Comparison of ENCODE assay signal across 11 cellular contexts in genomic region chr6:34242252-34243130, GRCh38. TPM values are rescaled to one million over a fixed set of nuclear protein-coding genes. Genes with fewer than 3 reads are reported as not detected.
DNase-seq lines count a peak whose midpoint lies in the region; ATAC-seq and TF ChIP-seq lines count a peak whose summit lies in the region.
"Had no signal": no experiment of that assay in that cellular context is flagged by ENCODE, and none has a peak within 500 bp of the region (broad histone marks: within the 10 kb centered on the region; RNA-seq: fewer than 3 reads in every experiment).

No MANE protein-coding gene starts in this region.

- no TSS peak for BruUV-seq in IMR-90 (replicated peaks; lab: Mats Ljungman, UMichigan)

- CTCF ChIA-PET in IMR-90 (lab: Yijun Ruan, JAX): interaction anchor here (0.6 to 1.0 kb wide), 2 partner anchors 46 to 133 kb away, joined by 3 read pairs; no protein-coding TSS in a partner anchor

- peak overlapping the region; percentile 82 for H3K4ac ChIP-seq in IMR-90 (ENCODE audit: low read depth, low read length)

- H3K14ac ChIP-seq in IMR-90 (replicated peaks; ENCODE audit: low read depth, low read length): peak overlapping the region; percentile 92

- intact Hi-C loops in activated CD4-positive, alpha-beta T cell treated with anti-CD3 and anti-CD28 coated beads, Interleukin-2, amount 10 ng/mL, durations not matched to agents 24 days and 14 days (cut with micrococcal nuclease): loop anchor here (10.0 kb wide), 2 partner anchors 412 to 528 kb away; partner anchors contain the start of gene UQCC2
- intact Hi-C loops in IMR-90 (cut with micrococcal nuclease): no loop called here
- intact Hi-C loops in sciatic nerve (cut with DNase I): no loop called here

- H3K36me3 ChIP-seq in IMR-90 (ENCODE audit: control insufficient read depth, insufficient read depth, low read length): peaks cover 27% of the 10 kb centered on the region
- H3K36me3 ChIP-seq: uterus had no signal

- H3K9me3 Mint-ChIP-seq in activated CD4-positive, alpha-beta T cell treated with anti-CD3 and anti-CD28 coated beads, Interleukin-2, amount 10 ng/mL, durations not matched to agents 24 days and 14 days: no peaks in the 10 kb centered on the region
- peaks cover 0 to 4% (median 0%) of the 10 kb centered on the region in 5 experiments for H3K9me3 Mint-ChIP-seq in brain

- peak overlapping the region; percentile 94 for H3K23ac ChIP-seq in IMR-90 (ENCODE audit: low read depth, low read length)

- peak overlapping the region; percentile 99 for H2BK5ac ChIP-seq in IMR-90 (ENCODE audit: low read depth, low read length, poor library complexity, severe bottlenecking)

- H4K5ac ChIP-seq in IMR-90 (ENCODE audit: low read depth, low read length): peak overlapping the region; percentile 62

- H2BK20ac ChIP-seq in IMR-90 (ENCODE audit: low read depth, low read length): peak overlapping the region; percentile 95

- peaks cover 65% of the 10 kb centered on the region for H3K4me1 Mint-ChIP-seq in activated CD4-positive, alpha-beta T cell treated with anti-CD3 and anti-CD28 coated beads, Interleukin-2, amount 10 ng/mL, durations not matched to agents 24 days and 14 days
- H3K4me1 Mint-ChIP-seq in brain: peaks cover 63% of the 10 kb centered on the region

- no peak overlapping the region for H3K4me2 ChIP-seq in IMR-90 (ENCODE audit: low read depth, low read length)

- peak overlapping the region; percentile 92 for H2BK120ac ChIP-seq in IMR-90 (ENCODE audit: low read depth, low read length)

- peak overlapping the region; percentile 83 for H3K27ac Mint-ChIP-seq in activated CD4-positive, alpha-beta T cell treated with anti-CD3 and anti-CD28 coated beads, Interleukin-2, amount 10 ng/mL, durations not matched to agents 24 days and 14 days
- peak overlapping the region in 4 of 5 experiments; percentile 13 to 85 (median 48) for H3K27ac Mint-ChIP-seq in brain

- H3K36me3 Mint-ChIP-seq in activated CD4-positive, alpha-beta T cell treated with anti-CD3 and anti-CD28 coated beads, Interleukin-2, amount 10 ng/mL, durations not matched to agents 24 days and 14 days (ENCODE audit: low read depth): peaks cover 80% of the 10 kb centered on the region
- peaks cover 25% of the 10 kb centered on the region for H3K36me3 Mint-ChIP-seq in brain

- peak overlapping the region; percentile 5; the same call in 1 of the 2 replicates for H3K9ac ChIP-seq in IMR-90 (ENCODE audit: low read depth, low read length)

- peak overlapping the region; percentile 8; the same call in 1 of the 2 replicates for H3K18ac ChIP-seq in IMR-90 (ENCODE audit: low read depth, low read length)

- peaks cover 35% of the 10 kb centered on the region for H3K4me1 ChIP-seq in IMR-90 (ENCODE audit: control insufficient read depth, insufficient read depth, low read length)

- H2AK9ac ChIP-seq in IMR-90 (replicated peaks; ENCODE audit: low read depth, low read length, poor library complexity): peak overlapping the region; percentile 93

- no peaks in the 10 kb centered on the region for H3K27me3 ChIP-seq in IMR-90 (ENCODE audit: control insufficient read depth, insufficient read depth, low read length)
- H3K27me3 ChIP-seq: uterus had no signal

- H3K4me3 Mint-ChIP-seq in activated CD4-positive, alpha-beta T cell treated with anti-CD3 and anti-CD28 coated beads, Interleukin-2, amount 10 ng/mL, durations not matched to agents 24 days and 14 days: peak overlapping the region; percentile 71
- peak overlapping the region in 2 of 5 experiments; percentile 24 for H3K4me3 Mint-ChIP-seq in brain

- in situ Hi-C loops in IMR-90 (cut with MboI; ENCODE audit: low sequenced_read_pairs): loop anchor here (10.0 kb wide), 1 partner anchor 362 kb away; no protein-coding TSS in a partner anchor
- in situ Hi-C loops in KBM-7 (cut with MboI; ENCODE audit: low pct_unique_long_range_greater_than_20kb, low sequenced_read_pairs): loop anchor here (25.0 kb wide), 1 partner anchor 170 kb away; no protein-coding TSS in a partner anchor

- peaks cover 34% of the 10 kb centered on the region for H4K20me1 ChIP-seq in IMR-90 (ENCODE audit: insufficient read depth, low read length)

- POLR2A ChIA-PET in IMR-90 (lab: Charles Lee; ENCODE audit: unreplicated experiment): interaction anchor here (0.6 to 1.1 kb wide), 2 partner anchors 18 to 428 kb away, joined by 4 read pairs; no protein-coding TSS in a partner anchor

- peak overlapping the region; percentile 83 for H2BK15ac ChIP-seq in IMR-90 (ENCODE audit: low read depth, low read length)

- peak overlapping the region; percentile 97 for H4K8ac ChIP-seq in IMR-90 (ENCODE audit: low read depth in 2 of 2, low read length in 2 of 2)

- TF ChIP-seq RAD21 in IMR-90 (IDR thresholded peaks at IDR 0.05; ENCODE audit: low read length): no peak

- peak overlapping the region; percentile 64 for H2AFZ ChIP-seq in IMR-90 (replicated peaks; ENCODE audit: low read length, poor library complexity)

- no peak overlapping the region for H3K4me3 ChIP-seq in IMR-90 (ENCODE audit: insufficient read depth, low read depth, low read length)
- H3K4me3 ChIP-seq: uterus had no signal

- no CpG with 5 or more reads among the region's 7 CpGs for WGBS in IMR-90 (ENCODE audit: extremely low coverage in 2 of 2, insufficient read length in 1 of 2), 2 experiments

- no peaks in the 10 kb centered on the region for H3K9me3 ChIP-seq in IMR-90 (ENCODE audit: control insufficient read depth, insufficient read depth, low read length)
- H3K9me3 ChIP-seq: uterus had no signal

- no peak; the same call in 1 of the 2 replicates for ATAC-seq in IMR-90 (ENCODE audit: low read depth)
- no peak for ATAC-seq in sciatic nerve
- no peak for ATAC-seq in GM21576 (IDR thresholded peaks at IDR 0.05; ENCODE audit: unreplicated experiment)

- dilution Hi-C loops in IMR-90 (cut with HindIII; ENCODE audit: low sequenced_read_pairs, unreplicated experiment): no loop called here

- DNase-seq in activated CD4-positive, alpha-beta T cell treated with anti-CD3 and anti-CD28 coated beads, Interleukin-2, amount 10 ng/mL, durations not matched to agents 24 days and 14 days: peak; percentile 59
- no peak for DNase-seq in activated CD4-positive, alpha-beta T cell treated with anti-CD3 and anti-CD28 coated beads, Interleukin-2, amount 50 U/mL, for 1 hour
- DNase-seq in IMR-90 (peak; percentile 25), sciatic nerve (ENCODE audit: low spot score) (peak; percentile 53), KBM-7 (no peak), NCI-H1694 (lab: John Stamatoyannopoulos, UW) (no peak)
- DNase-seq: NCI-H2107; stimulated activated CD4-positive, alpha-beta T cell treated with anti-CD3 and anti-CD28 coated beads, Interleukin-2, amount 100 ng/mL, for 48 hours had no signal

- H4K91ac ChIP-seq in IMR-90 (ENCODE audit: insufficient read depth, low read depth, low read length): peak overlapping the region; percentile 96

- 0 out of 2 replicates have a peak overlapping the region, but pooled peaks have one; percentile 54 for H3K56ac ChIP-seq in IMR-90 (ENCODE audit: extremely low read depth, insufficient read depth, low read length)

- H3K9me1 ChIP-seq in IMR-90 (ENCODE audit: insufficient read depth, low read length): peaks cover 25% of the 10 kb centered on the region

- peak overlapping the region; percentile 92 for H3K27ac ChIP-seq in IMR-90 (ENCODE audit: insufficient read depth, low read length)

- H2AK5ac ChIP-seq in IMR-90 (ENCODE audit: low read depth, low read length): peak overlapping the region; percentile 99

- no peak; the same call in 1 of the 2 replicates for TF ChIP-seq POLR2A in IMR-90 (IDR thresholded peaks at IDR 0.05; ENCODE audit: low read depth, low read length)

- no peaks in the 10 kb centered on the region for H3K27me3 Mint-ChIP-seq in activated CD4-positive, alpha-beta T cell treated with anti-CD3 and anti-CD28 coated beads, Interleukin-2, amount 10 ng/mL, durations not matched to agents 24 days and 14 days
- H3K27me3 Mint-ChIP-seq in brain: peaks cover 6% of the 10 kb centered on the region

- TF ChIP-seq CTCF in IMR-90 (conservative IDR thresholded peaks at IDR 0.05; ENCODE audit: low read depth, low read length) (no peak), brain (conservative IDR thresholded peaks at IDR 0.05) (no peak)

- peaks cover 14 to 61% of the 10 kb centered on the region in 2 experiments for H3K79me1 ChIP-seq in IMR-90 (ENCODE audit: low read depth in 1 of 2, low read length in 2 of 2)

TF ChIP-seq in IMR-90, 13 proteins besides CTCF, POLR2A, EP300 and RAD21 (continues in another document):
- TF ChIP-seq MAZ (IDR thresholded peaks at IDR 0.05; ENCODE audit: borderline replicate concordance, low read depth, low read length): no peak; the same call in 1 of the 2 replicates
- TF ChIP-seq SMC3 (IDR thresholded peaks at IDR 0.05; ENCODE audit: low read depth, low read length): no peak
- no peak for TF ChIP-seq RFX5 (IDR thresholded peaks at IDR 0.05; ENCODE audit: low read depth, low read length)
- TF ChIP-seq MAFK (IDR thresholded peaks at IDR 0.05; ENCODE audit: low read depth, low read length): no peak
- TF ChIP-seq CHD1 (IDR thresholded peaks at IDR 0.05; ENCODE audit: low read depth, low read length): no peak
- TF ChIP-seq CEBPB (IDR thresholded peaks at IDR 0.05; ENCODE audit: low read depth, low read length): no peak
- TF ChIP-seq FOS (IDR thresholded peaks at IDR 0.05; ENCODE audit: low read depth, low read length): no peak
- TF ChIP-seq MXI1 (IDR thresholded peaks at IDR 0.05; ENCODE audit: borderline replicate concordance, low read depth, low read length): no peak

RNA-seq across cellular contexts. Expression of gene HMGA1, which starts 5.8 kb away (rescaled TPM):
- 509 and 520 TPM in 2 replicates for total RNA-seq in activated CD4-positive, alpha-beta T cell treated with anti-CD3 and anti-CD28 coated beads, Interleukin-2, amount 10 ng/mL, durations not matched to agents 24 days and 14 days
- total RNA-seq in IMR-90 (2012; rRNA removed) (101 and 129 TPM in 2 replicates), sciatic nerve (29.0 TPM)
- polyA plus RNA-seq in IMR-90 (2012; rRNA removed) (589 and 652 TPM in 2 replicates), brain (ENCODE audit: insufficient read depth, low read depth, low replicate concordance) (93.9 TPM)
- polyA plus RNA-seq in IMR-90 (2012; cell fraction: cytosol; rRNA removed): 380 and 646 TPM in 2 replicates
- polyA plus RNA-seq in IMR-90 (2012; cell fraction: nucleus; rRNA removed; ENCODE audit: low replicate concordance): 226 and 344 TPM in 2 replicates

RNA-seq across cellular contexts. Expression of gene SMIM29, which starts 6.3 kb away (rescaled TPM):
- 12.6 and 13.5 TPM in 2 replicates for total RNA-seq in activated CD4-positive, alpha-beta T cell treated with anti-CD3 and anti-CD28 coated beads, Interleukin-2, amount 10 ng/mL, durations not matched to agents 24 days and 14 days
- total RNA-seq in IMR-90 (2012; rRNA removed): 8.1 and 8.4 TPM in 2 replicates
- 25.6 and 28.9 TPM in 2 replicates for polyA plus RNA-seq in IMR-90 (2012; rRNA removed)
- polyA plus RNA-seq in IMR-90 (2012; cell fraction: cytosol; rRNA removed): 27.3 and 43.9 TPM in 2 replicates
- polyA plus RNA-seq in IMR-90 (2012; cell fraction: nucleus; rRNA removed; ENCODE audit: low replicate concordance): 16.8 and 47.4 TPM in 2 replicates
- 92.4 TPM for polyA plus RNA-seq in brain (ENCODE audit: insufficient read depth, low read depth, low replicate concordance)
- 31.6 TPM for total RNA-seq in sciatic nerve

Comparison
In these comparisons a context has a peak if more than half of its experiments do, and no peak if none do; other contexts are left out.
1. DNase-seq: peak in activated CD4-positive, alpha-beta T cell treated with anti-CD3 and anti-CD28 coated beads, Interleukin-2, amount 10 ng/mL, durations not matched to agents 24 days and 14 days (single experiment), IMR-90 (single experiment) and sciatic nerve (single experiment); none in activated CD4-positive, alpha-beta T cell treated with anti-CD3 and anti-CD28 coated beads, Interleukin-2, amount 50 U/mL, for 1 hour (single experiment), KBM-7 (single experiment) and NCI-H1694 (single experiment).